Comparison of ENCODE assay signal across 1 cellular context in the genomic region with DNA sequence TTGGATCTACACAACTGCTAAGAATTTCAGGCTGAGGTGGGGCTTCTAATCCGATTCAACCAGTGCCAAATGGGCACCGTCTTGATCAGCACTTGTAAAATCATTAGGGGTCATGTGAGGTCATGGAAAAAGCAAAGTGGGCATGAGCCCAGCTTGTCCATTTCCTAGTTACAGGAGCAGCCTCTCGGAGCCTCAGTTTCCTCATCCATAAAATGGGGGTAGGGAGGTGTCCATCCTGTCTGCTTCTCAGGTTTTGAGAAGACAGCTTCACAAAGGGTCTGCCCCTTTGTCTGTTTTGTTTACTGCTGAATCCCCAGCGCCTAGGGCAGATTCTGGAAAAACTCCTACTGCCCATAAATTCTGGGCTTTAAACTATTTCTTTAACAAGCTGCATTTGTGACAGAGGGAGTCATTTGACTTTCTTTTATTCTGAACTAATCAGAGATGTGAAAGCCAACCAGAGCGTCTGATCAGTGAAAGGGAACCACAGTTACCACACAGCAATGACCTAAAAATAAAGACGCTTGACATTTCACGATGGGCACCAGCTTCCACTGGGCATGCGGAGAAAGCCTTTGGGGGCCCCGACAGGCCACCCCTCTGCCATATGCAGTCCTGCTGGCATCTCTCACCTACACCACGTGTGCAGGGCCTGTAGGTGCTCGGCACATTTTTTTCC.
TF ChIP-seq lines count a peak whose summit lies in the region.

No MANE protein-coding gene starts in this region.

TF ChIP-seq in HEK293, 187 proteins besides CTCF, POLR2A, EP300 and RAD21:
- 0 out of 2 replicates have a peak, but pooled peaks have one; percentile 2 for TF ChIP-seq ZBTB8A (tag by site-specific recombination; IDR thresholded peaks at IDR 0.05)
- TF ChIP-seq, protein P1, sequence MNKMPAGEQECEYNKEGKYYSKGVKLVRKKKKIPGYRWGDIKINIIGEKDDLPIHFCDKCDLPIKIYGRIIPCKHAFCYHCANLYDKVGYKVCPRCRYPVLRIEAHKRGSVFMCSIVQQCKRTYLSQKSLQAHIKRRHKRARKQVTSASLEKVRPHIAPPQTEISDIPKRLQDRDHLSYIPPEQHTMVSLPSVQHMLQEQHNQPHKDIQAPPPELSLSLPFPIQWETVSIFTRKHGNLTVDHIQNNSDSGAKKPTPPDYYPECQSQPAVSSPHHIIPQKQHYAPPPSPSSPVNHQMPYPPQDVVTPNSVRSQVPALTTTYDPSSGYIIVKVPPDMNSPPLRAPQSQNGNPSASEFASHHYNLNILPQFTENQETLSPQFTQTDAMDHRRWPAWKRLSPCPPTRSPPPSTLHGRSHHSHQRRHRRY (tag by site-specific recombination; IDR thresholded peaks at IDR 0.05): no peak
